ENCODE assay signal across 17 cellular contexts in genomic region chr16:29147710-29148425, GRCh38.
DNase-seq lines count a peak whose midpoint lies in the region; ATAC-seq and TF ChIP-seq lines count a peak whose summit lies in the region.
"Had no signal": no experiment of that assay in that cellular context is flagged by ENCODE, and none has a peak within 500 bp of the region (broad histone marks: within the 10 kb centered on the region; RNA-seq: fewer than 3 reads in every experiment).

No MANE protein-coding gene starts in this region.

- peak overlapping the region; percentile 94 for H3K27ac ChIP-seq in KOPT-K1 (ENCODE audit: low read depth, low read length, poor library complexity, severe bottlenecking)
- peak overlapping the region in 5 of 8 donors; percentile 35 to 83 (median 79) for H3K27ac ChIP-seq in spleen
- H3K27ac ChIP-seq in psoas muscle = no peak overlapping the region
- H3K27ac ChIP-seq: neural progenitor cell, SJSA1 had no signal

- peak in 1 of 2 donors; percentile 50 for DNase-seq in activated naive CD4-positive, alpha-beta T cell treated with anti-CD3 and anti-CD28 coated beads, Interleukin-2, amount 50 U/mL, for 72 hours (ENCODE audit: low spot score in 2 of 2)
- no peak for DNase-seq in activated naive CD4-positive, alpha-beta T cell treated with anti-CD3 and anti-CD28 coated beads for 36 hours
- DNase-seq in immature natural killer cell (no peak), spleen (peak; percentile 54), NCI-H2029 treated with DMSO at 0.1 percent for 48 hours (lab: John Stamatoyannopoulos, UW) (no peak), psoas muscle (no peak)
- DNase-seq: DMS79, esophagus squamous epithelium, H7, left colon, NCI-H1092 treated with DMSO at 0.1 percent for 48 hours, NCI-H2227 treated with DMSO at 0.1 percent for 48 hours had no signal

- 88 to 91% (median 88%) methylated on average over 14 to 19 of the region's 19 CpGs for WGBS in spleen, 5 donors
- WGBS in psoas muscle, 3 donors = 87 to 92% (median 90%) methylated on average over 18 to 19 of the region's 19 CpGs

- CTCF ChIA-PET in activated naive CD4-positive, alpha-beta T cell treated with anti-CD3 and anti-CD28 coated beads for 36 hours (lab: Charles Lee) = interaction anchor here (0.6 kb wide), 1 partner anchor 26 kb away, joined by 3 read pairs; no protein-coding TSS in a partner anchor

- TF ChIP-seq CTCF in spleen (IDR thresholded peaks at IDR 0.05 in 8 of 11, conservative IDR thresholded peaks at IDR 0.05 in 3 of 11) = no peak
- TF ChIP-seq CTCF in psoas muscle (IDR thresholded peaks at IDR 0.05) = no peak

- intact Hi-C loops in activated naive CD4-positive, alpha-beta T cell treated with anti-CD3 and anti-CD28 coated beads for 36 hours (cut with micrococcal nuclease) = no loop called here
- intact Hi-C loops in spleen (cut with DNase I; ENCODE audit: low total_unique reads) = no loop called here
- intact Hi-C loops in psoas muscle (cut with DNase I) = no loop called here

- H3K9me3 Mint-ChIP-seq in activated naive CD4-positive, alpha-beta T cell treated with anti-CD3 and anti-CD28 coated beads, Interleukin-2, amount 50 U/mL, for 72 hours = no peaks in the 10 kb centered on the region
- no peaks in the 10 kb centered on the region for H3K9me3 Mint-ChIP-seq in activated naive CD4-positive, alpha-beta T cell treated with anti-CD3 and anti-CD28 coated beads for 36 hours
- no peaks in the 10 kb centered on the region for H3K9me3 Mint-ChIP-seq in immature natural killer cell
- H3K9me3 Mint-ChIP-seq: IgD-negative memory B cell, neural progenitor cell had no signal

- no peaks in the 10 kb centered on the region for H3K27me3 Mint-ChIP-seq in activated naive CD4-positive, alpha-beta T cell treated with anti-CD3 and anti-CD28 coated beads for 36 hours (ENCODE audit: low read depth)
- H3K27me3 Mint-ChIP-seq in immature natural killer cell (ENCODE audit: low read depth in 3 of 3) = peaks cover 5 to 13% (median 6%) of the 10 kb centered on the region in 3 donors
- H3K27me3 Mint-ChIP-seq: IgD-negative memory B cell had no signal

- H3K36me3 Mint-ChIP-seq in activated naive CD4-positive, alpha-beta T cell treated with anti-CD3 and anti-CD28 coated beads, Interleukin-2, amount 50 U/mL, for 72 hours = peaks cover 7 to 25% of the 10 kb centered on the region in 2 donors
- peaks cover 8% of the 10 kb centered on the region for H3K36me3 Mint-ChIP-seq in activated naive CD4-positive, alpha-beta T cell treated with anti-CD3 and anti-CD28 coated beads for 36 hours (ENCODE audit: low read depth)
- H3K36me3 Mint-ChIP-seq in immature natural killer cell = peaks cover 3 to 13% (median 10%) of the 10 kb centered on the region in 3 donors
- H3K36me3 Mint-ChIP-seq: neural progenitor cell had no signal

- H3K36me3 ChIP-seq in KOPT-K1 (ENCODE audit: insufficient read depth, low read length) (no peaks in the 10 kb centered on the region), spleen (peaks cover 0 to 26% (median 4%) of the 10 kb centered on the region in 6 donors), psoas muscle (ENCODE audit: insufficient read depth in 1 of 2, low read depth in 1 of 2) (no peaks in the 10 kb centered on the region)
- H3K36me3 ChIP-seq: esophagus squamous epithelium, neural progenitor cell, SJSA1 had no signal

- TF ChIP-seq POLR2A in spleen (IDR thresholded peaks at IDR 0.05) = no peak

- peaks cover 3 to 35% (median 19%) of the 10 kb centered on the region in 6 donors for H3K4me1 ChIP-seq in spleen
- H3K4me1 ChIP-seq in psoas muscle = no peaks in the 10 kb centered on the region
- H3K4me1 ChIP-seq: esophagus squamous epithelium, neural progenitor cell, SJSA1 had no signal

- no peak overlapping the region for H3K4me3 Mint-ChIP-seq in activated naive CD4-positive, alpha-beta T cell treated with anti-CD3 and anti-CD28 coated beads for 36 hours
- H3K4me3 Mint-ChIP-seq in immature natural killer cell = peak overlapping the region in 2 of 5 donors; percentile 75 to 76
- H3K4me3 Mint-ChIP-seq: neural progenitor cell had no signal

- peaks cover 49% of the 10 kb centered on the region for H3K4me1 Mint-ChIP-seq in activated naive CD4-positive, alpha-beta T cell treated with anti-CD3 and anti-CD28 coated beads for 36 hours (ENCODE audit: low read depth)
- H3K4me1 Mint-ChIP-seq in immature natural killer cell = peaks cover 86 to 89% of the 10 kb centered on the region in 2 donors

- H3K27me3 ChIP-seq in spleen (replicated peaks in 1 of 7) (no peaks in the 10 kb centered on the region), psoas muscle (ENCODE audit: insufficient read depth in 3 of 3, low read length in 2 of 3) (no peaks in the 10 kb centered on the region)
- H3K27me3 ChIP-seq: esophagus squamous epithelium, neural progenitor cell, SJSA1 had no signal

- no peak for ATAC-seq in activated naive CD4-positive, alpha-beta T cell treated with anti-CD3 and anti-CD28 coated beads, Interleukin-2, amount 50 U/mL, for 72 hours
- ATAC-seq in HG03175 (IDR thresholded peaks at IDR 0.05; ENCODE audit: unreplicated experiment) (no peak), psoas muscle (no peak)
- ATAC-seq: left colon had no signal

- H3K9me3 ChIP-seq in KOPT-K1 (ENCODE audit: insufficient read depth, low read length, poor library complexity, severe bottlenecking) (no peaks in the 10 kb centered on the region), spleen (no peaks in the 10 kb centered on the region), psoas muscle (no peaks in the 10 kb centered on the region)
- H3K9me3 ChIP-seq: esophagus squamous epithelium, SJSA1 had no signal

- peak overlapping the region; percentile 36 to 85 for H3K27ac Mint-ChIP-seq in activated naive CD4-positive, alpha-beta T cell treated with anti-CD3 and anti-CD28 coated beads, Interleukin-2, amount 50 U/mL, for 72 hours
- no peak overlapping the region for H3K27ac Mint-ChIP-seq in activated naive CD4-positive, alpha-beta T cell treated with anti-CD3 and anti-CD28 coated beads for 36 hours
- H3K27ac Mint-ChIP-seq in immature natural killer cell = peak overlapping the region; percentile 97 to 100 (median 100)
- H3K27ac Mint-ChIP-seq: neural progenitor cell had no signal

- H3K4me3 ChIP-seq in spleen (peak overlapping the region in 1 of 8 donors; percentile 26), psoas muscle (no peak overlapping the region)
- H3K4me3 ChIP-seq: esophagus squamous epithelium, neural progenitor cell, SJSA1 had no signal
